21 cellular contexts compared by ENCODE assay signal in genomic region chr17:32564325-32564724, GRCh38.
DNase-seq lines count a peak whose midpoint lies in the region; ATAC-seq, FAIRE-seq and TF ChIP-seq lines count a peak whose summit lies in the region.
"Had no signal": no experiment of that assay in that cellular context is flagged by ENCODE, and none has a peak within 500 bp of the region (broad histone marks: within the 10 kb centered on the region; RNA-seq: fewer than 3 reads in every experiment).

No MANE protein-coding gene starts in this region.

- DNase-seq in activated T-cell treated with anti-CD3 and anti-CD28 coated beads for 48 hours (ENCODE audit: low read depth), result peak; percentile 17
- no peak for DNase-seq in activated T-cell treated with anti-CD3 and anti-CD28 coated beads, Interleukin-2, amount 50 U/mL, for 1 hour
- no peak for DNase-seq in GM12891 (ENCODE audit: insufficient read length, low spot score)
- peak; percentile 51 for DNase-seq in activated CD8-positive, alpha-beta T cell treated with anti-CD3 and anti-CD28 coated beads for 36 hours
- peak; percentile 37 for DNase-seq in kidney tubule cell (ENCODE audit: low spot score)
- no peak for DNase-seq in OCI-M2 (lab: John Stamatoyannopoulos, UW; ENCODE audit: unreplicated experiment)
- no peak for DNase-seq in caudate nucleus (lab: John Stamatoyannopoulos, UW)
- DNase-seq in MV-4-11 (lab: John Stamatoyannopoulos, UW), result no peak
- DNase-seq: activated CD4-positive, CD25-positive, alpha-beta regulatory T cell treated with anti-CD3 and anti-CD28 coated beads, Interleukin-2, amount 50 U/mL, for 72 hours; foreskin melanocyte; kidney glomerular epithelial cell; mesendoderm; naive thymus-derived CD8-positive, alpha-beta T cell; NCI-H2107; NCI-H524; sigmoid colon had no signal

- H3K27ac ChIP-seq in caudate nucleus (ENCODE audit: low read depth, low read length), result no peak overlapping the region
- H3K27ac ChIP-seq: sigmoid colon had no signal

- no peaks in the 10 kb centered on the region for H3K9me3 Mint-ChIP-seq in activated CD8-positive, alpha-beta T cell treated with anti-CD3 and anti-CD28 coated beads for 36 hours
- H3K9me3 Mint-ChIP-seq: activated T-helper 1 cell treated with anti-CD3 and anti-CD28 coated beads, Interleukin-12 subunit alpha, Interleukin-12 subunit beta, Interleukin-2, Interleukin-4 antibody, amounts not matched to agents 30 ng/mL and 10 ng/mL and 1 ng/mL, durations not matched to agents 14 hours and 24 hours and 36 hours; CD14-positive monocyte; naive thymus-derived CD8-positive, alpha-beta T cell; type B pancreatic cell had no signal

- CTCF ChIA-PET in activated CD8-positive, alpha-beta T cell treated with anti-CD3 and anti-CD28 coated beads for 36 hours (lab: Charles Lee), result interaction anchor here (1.3 kb wide), 1 partner anchor 10 kb away, joined by 3 read pairs; no protein-coding TSS in a partner anchor

- no peaks in the 10 kb centered on the region for H3K27me3 Mint-ChIP-seq in activated CD8-positive, alpha-beta T cell treated with anti-CD3 and anti-CD28 coated beads for 36 hours
- H3K27me3 Mint-ChIP-seq: naive thymus-derived CD8-positive, alpha-beta T cell had no signal

- peak; percentile 90 for ATAC-seq in activated CD8-positive, alpha-beta T cell treated with anti-CD3 and anti-CD28 coated beads for 36 hours
- ATAC-seq: HepG2; naive thymus-derived CD8-positive, alpha-beta T cell had no signal

- no peak for TF ChIP-seq CTCF in activated CD8-positive, alpha-beta T cell treated with anti-CD3 and anti-CD28 coated beads for 36 hours (IDR thresholded peaks at IDR 0.05)

- H3K4me3 Mint-ChIP-seq in activated CD8-positive, alpha-beta T cell treated with anti-CD3 and anti-CD28 coated beads for 36 hours, result no peak overlapping the region
- H3K4me3 Mint-ChIP-seq: activated T-helper 1 cell treated with anti-CD3 and anti-CD28 coated beads, Interleukin-12 subunit alpha, Interleukin-12 subunit beta, Interleukin-2, Interleukin-4 antibody, amounts not matched to agents 30 ng/mL and 10 ng/mL and 1 ng/mL, durations not matched to agents 14 hours and 24 hours and 36 hours; CD14-positive monocyte; naive thymus-derived CD8-positive, alpha-beta T cell; type B pancreatic cell had no signal

- H3K4me1 Mint-ChIP-seq in activated CD8-positive, alpha-beta T cell treated with anti-CD3 and anti-CD28 coated beads for 36 hours (ENCODE audit: low read depth), result peaks cover 15% of the 10 kb centered on the region
- H3K4me1 Mint-ChIP-seq: CD14-positive monocyte had no signal

- POLR2A ChIA-PET in activated CD8-positive, alpha-beta T cell treated with anti-CD3 and anti-CD28 coated beads for 36 hours (lab: Charles Lee), result no interaction called here

- H3K36me3 Mint-ChIP-seq in activated CD8-positive, alpha-beta T cell treated with anti-CD3 and anti-CD28 coated beads for 36 hours (ENCODE audit: low read depth), result no peaks in the 10 kb centered on the region
- H3K36me3 Mint-ChIP-seq: CD14-positive monocyte; naive thymus-derived CD8-positive, alpha-beta T cell had no signal

- no peak overlapping the region for H3K27ac Mint-ChIP-seq in activated CD8-positive, alpha-beta T cell treated with anti-CD3 and anti-CD28 coated beads for 36 hours
- H3K27ac Mint-ChIP-seq: activated T-helper 1 cell treated with anti-CD3 and anti-CD28 coated beads, Interleukin-12 subunit alpha, Interleukin-12 subunit beta, Interleukin-2, Interleukin-4 antibody, amounts not matched to agents 30 ng/mL and 10 ng/mL and 1 ng/mL, durations not matched to agents 14 hours and 24 hours and 36 hours; CD14-positive monocyte; type B pancreatic cell had no signal

- intact Hi-C loops in activated CD8-positive, alpha-beta T cell treated with anti-CD3 and anti-CD28 coated beads for 36 hours (cut with micrococcal nuclease), result no loop called here

- peak; percentile 82 for FAIRE-seq in GM12891 (lab: Jason Lieb, UNC)
- FAIRE-seq: endothelial cell of umbilical vein, HepG2 had no signal

- no peak for TF ChIP-seq POLR2A in GM12891 (IDR thresholded peaks at IDR 0.05; ENCODE audit: low read depth, low read length)

TF ChIP-seq in GM12891, 5 proteins besides CTCF, POLR2A, EP300 and RAD21:
- TF ChIP-seq POU2F2 (IDR thresholded peaks at IDR 0.05; ENCODE audit: low read depth, low read length) (no peak), TAF1 (IDR thresholded peaks at IDR 0.05; ENCODE audit: low read depth, low read length) (no peak), PAX5 (IDR thresholded peaks at IDR 0.05; ENCODE audit: insufficient read depth, low read length, severe bottlenecking) (no peak), SPI1 (IDR thresholded peaks at IDR 0.05; ENCODE audit: low read depth, low read length) (no peak), POLR2AphosphoS5 (IDR thresholded peaks at IDR 0.05; ENCODE audit: low read depth, low read length) (no peak)
TF ChIP-seq in GM12891: peak in this region for 0.

Comparison
In these comparisons a context has a peak if more than half of its experiments do, and no peak if none do; other contexts are left out.
1. DNase-seq: peak in activated T-cell treated with anti-CD3 and anti-CD28 coated beads for 48 hours (single experiment), activated CD8-positive, alpha-beta T cell treated with anti-CD3 and anti-CD28 coated beads for 36 hours (single experiment) and kidney tubule cell (single experiment); none in activated T-cell treated with anti-CD3 and anti-CD28 coated beads, Interleukin-2, amount 50 U/mL, for 1 hour (single experiment), GM12891 (single experiment), OCI-M2 (single experiment), caudate nucleus (0 of 61) and MV-4-11 (single experiment).